8 cellular contexts compared by ENCODE assay signal in genomic region chr5:58497956-58498942, GRCh38. TPM values are rescaled to one million over a fixed set of nuclear protein-coding genes. Genes with fewer than 3 reads are reported as not detected.
DNase-seq lines count a peak whose midpoint lies in the region; ATAC-seq and TF ChIP-seq lines count a peak whose summit lies in the region.

No MANE protein-coding gene starts in this region.

- peaks cover 95% of the 10 kb centered on the region for H3K4me1 Mint-ChIP-seq in activated B cell treated with CpG ODN at 0.5 μM for 24 hours
- H3K4me1 Mint-ChIP-seq in stimulated activated memory B cell treated with anti-CD40 and anti-IgM and Interleukin-4, amounts not matched to agents 10 μg/mL and 1 μg/mL and 100 μg/mL, for 72 hours: peaks cover 72% of the 10 kb centered on the region
- peaks cover 9% of the 10 kb centered on the region for H3K4me1 Mint-ChIP-seq in activated T-helper 1 cell treated with anti-CD3 and anti-CD28 coated beads, Interleukin-12 subunit alpha, Interleukin-12 subunit beta, Interleukin-2, Interleukin-4 antibody, amounts not matched to agents 30 ng/mL and 10 ng/mL and 1 ng/mL, durations not matched to agents 14 hours and 24 hours and 36 hours (ENCODE audit: low read depth)

- H3K27ac ChIP-seq in sigmoid colon: no peak overlapping the region

- TF ChIP-seq POLR2A in sigmoid colon (IDR thresholded peaks at IDR 0.05): no peak

- peak overlapping the region; percentile 0 for H3K4me3 Mint-ChIP-seq in activated B cell treated with CpG ODN at 0.5 μM for 24 hours
- no peak overlapping the region for H3K4me3 Mint-ChIP-seq in stimulated activated memory B cell treated with anti-CD40 and anti-IgM and Interleukin-4, amounts not matched to agents 10 μg/mL and 1 μg/mL and 100 μg/mL, for 72 hours
- H3K4me3 Mint-ChIP-seq in activated T-helper 1 cell treated with anti-CD3 and anti-CD28 coated beads, Interleukin-12 subunit alpha, Interleukin-12 subunit beta, Interleukin-2, Interleukin-4 antibody, amounts not matched to agents 30 ng/mL and 10 ng/mL and 1 ng/mL, durations not matched to agents 14 hours and 24 hours and 36 hours: no peak overlapping the region

- H3K27ac Mint-ChIP-seq in activated B cell treated with CpG ODN at 0.5 μM for 24 hours: peak overlapping the region; percentile 94
- peak overlapping the region; percentile 84 for H3K27ac Mint-ChIP-seq in stimulated activated memory B cell treated with anti-CD40 and anti-IgM and Interleukin-4, amounts not matched to agents 10 μg/mL and 1 μg/mL and 100 μg/mL, for 72 hours
- H3K27ac Mint-ChIP-seq in activated T-helper 1 cell treated with anti-CD3 and anti-CD28 coated beads, Interleukin-12 subunit alpha, Interleukin-12 subunit beta, Interleukin-2, Interleukin-4 antibody, amounts not matched to agents 30 ng/mL and 10 ng/mL and 1 ng/mL, durations not matched to agents 14 hours and 24 hours and 36 hours: no peak overlapping the region

- H3K36me3 ChIP-seq in H7 (replicated peaks; ENCODE audit: control insufficient read depth, insufficient read depth, low read length) (no peaks in the 10 kb centered on the region), sigmoid colon (no peaks in the 10 kb centered on the region)

- no peak for TF ChIP-seq EP300 in sigmoid colon (IDR thresholded peaks at IDR 0.05)

- in situ Hi-C loops in ACHN (cut with HindIII; ENCODE audit: low pct_ligation_motif_present, low pct_unique_long_range_greater_than_20kb, low sequenced_read_pairs): no loop called here

- H3K27me3 ChIP-seq in H7 (ENCODE audit: control insufficient read depth, insufficient read depth, low read length) (no peaks in the 10 kb centered on the region), sigmoid colon (no peaks in the 10 kb centered on the region)

- no peaks in the 10 kb centered on the region for H3K4me1 ChIP-seq in sigmoid colon

- no peaks in the 10 kb centered on the region for H3K27me3 Mint-ChIP-seq in activated B cell treated with CpG ODN at 0.5 μM for 24 hours
- H3K27me3 Mint-ChIP-seq in stimulated activated memory B cell treated with anti-CD40 and anti-IgM and Interleukin-4, amounts not matched to agents 10 μg/mL and 1 μg/mL and 100 μg/mL, for 72 hours: no peaks in the 10 kb centered on the region
- H3K27me3 Mint-ChIP-seq in activated T-helper 1 cell treated with anti-CD3 and anti-CD28 coated beads, Interleukin-12 subunit alpha, Interleukin-12 subunit beta, Interleukin-2, Interleukin-4 antibody, amounts not matched to agents 30 ng/mL and 10 ng/mL and 1 ng/mL, durations not matched to agents 14 hours and 24 hours and 36 hours (ENCODE audit: insufficient read depth): peaks cover 19% of the 10 kb centered on the region

- POLR2A ChIA-PET in activated B cell treated with CpG ODN at 0.5 μM for 24 hours (lab: Charles Lee): interaction anchor here (1.6 kb wide), 1 partner anchor 9 kb away, joined by 3 read pairs; no protein-coding TSS in a partner anchor

- H3K9me3 Mint-ChIP-seq in activated B cell treated with CpG ODN at 0.5 μM for 24 hours: peaks cover 22% of the 10 kb centered on the region
- H3K9me3 Mint-ChIP-seq in stimulated activated memory B cell treated with anti-CD40 and anti-IgM and Interleukin-4, amounts not matched to agents 10 μg/mL and 1 μg/mL and 100 μg/mL, for 72 hours: no peaks in the 10 kb centered on the region
- no peaks in the 10 kb centered on the region for H3K9me3 Mint-ChIP-seq in activated T-helper 1 cell treated with anti-CD3 and anti-CD28 coated beads, Interleukin-12 subunit alpha, Interleukin-12 subunit beta, Interleukin-2, Interleukin-4 antibody, amounts not matched to agents 30 ng/mL and 10 ng/mL and 1 ng/mL, durations not matched to agents 14 hours and 24 hours and 36 hours

- TF ChIP-seq CTCF in activated B cell treated with CpG ODN at 0.5 μM for 24 hours (IDR thresholded peaks at IDR 0.05) (no peak), sigmoid colon (IDR thresholded peaks at IDR 0.05) (peak in 2 of 4 experiments; percentile 41 to 43)

- ATAC-seq in activated B cell treated with CpG ODN at 0.5 μM for 24 hours (ENCODE audit: low read depth) (no peak), GM18870 (IDR thresholded peaks at IDR 0.05; ENCODE audit: unreplicated experiment) (no peak)
- ATAC-seq in stimulated activated memory B cell treated with anti-CD40 and anti-IgM and Interleukin-4, amounts not matched to agents 10 μg/mL and 1 μg/mL and 100 μg/mL, for 72 hours: no peak

- intact Hi-C loops in activated B cell treated with CpG ODN at 0.5 μM for 24 hours (cut with micrococcal nuclease): loop anchor here (10.0 kb wide), 1 partner anchor 267 kb away; no protein-coding TSS in a partner anchor
- intact Hi-C loops in sigmoid colon (cut with DNase I): no loop called here
- intact Hi-C loops in activated T-helper 1 cell treated with anti-CD3 and anti-CD28 coated beads, Interleukin-12 subunit alpha, Interleukin-12 subunit beta, Interleukin-2, Interleukin-4 antibody, amounts not matched to agents 30 ng/mL and 10 ng/mL and 1 ng/mL, durations not matched to agents 14 hours and 24 hours and 36 hours (cut with micrococcal nuclease): loop anchor here (2.0 kb wide), 1 partner anchor 353 kb away; no protein-coding TSS in a partner anchor

- peaks cover 44% of the 10 kb centered on the region for H3K36me3 Mint-ChIP-seq in activated B cell treated with CpG ODN at 0.5 μM for 24 hours (ENCODE audit: low read depth)
- H3K36me3 Mint-ChIP-seq in stimulated activated memory B cell treated with anti-CD40 and anti-IgM and Interleukin-4, amounts not matched to agents 10 μg/mL and 1 μg/mL and 100 μg/mL, for 72 hours: peaks cover 43% of the 10 kb centered on the region
- H3K36me3 Mint-ChIP-seq in activated T-helper 1 cell treated with anti-CD3 and anti-CD28 coated beads, Interleukin-12 subunit alpha, Interleukin-12 subunit beta, Interleukin-2, Interleukin-4 antibody, amounts not matched to agents 30 ng/mL and 10 ng/mL and 1 ng/mL, durations not matched to agents 14 hours and 24 hours and 36 hours (ENCODE audit: low read depth): no peaks in the 10 kb centered on the region

- H3K4me3 ChIP-seq in H7 (ENCODE audit: insufficient read depth, low read depth, low read length) (no peak overlapping the region), sigmoid colon (no peak overlapping the region)

- WGBS in sigmoid colon, 2 donors: 39 to 55% methylated on average over 3 of the region's 3 CpGs

- CTCF ChIA-PET in activated B cell treated with CpG ODN at 0.5 μM for 24 hours (lab: Charles Lee): interaction anchor here (0.7 to 1.5 kb wide), 4 partner anchors 8 to 352 kb away, joined by 3 to 6 read pairs (median 3); no protein-coding TSS in a partner anchor

- no peaks in the 10 kb centered on the region for H3K9me3 ChIP-seq in sigmoid colon

- DNase-seq in ACHN: peak; percentile 33
- peak; percentile 9 for DNase-seq in H7
- no peak for DNase-seq in activated B cell treated with CpG ODN at 0.5 μM for 24 hours
- DNase-seq in iPS-NIHi11 (ENCODE audit: low spot score): peak; percentile 47
- DNase-seq in sigmoid colon: no peak
- no peak for DNase-seq in activated T-helper 1 cell treated with anti-CD3 and anti-CD28 coated beads, Interleukin-12 subunit alpha, Interleukin-12 subunit beta, Interleukin-2, Interleukin-4 antibody, amounts not matched to agents 30 ng/mL and 10 ng/mL and 1 ng/mL, durations not matched to agents 14 hours and 24 hours and 36 hours (ENCODE audit: low spot score)

RNA-seq across cellular contexts. Expression of gene GAPT, which starts 7.0 kb away (rescaled TPM):
- not detected in 2 replicates for total RNA-seq in H7 (2014; rRNA removed; shearing (Covaris generic))
- total RNA-seq in activated B cell treated with CpG ODN at 0.5 μM for 24 hours (39.8 and 40.3 TPM in 2 replicates), sigmoid colon (1 to 10 TPM in 1 of 4 donors, under 1 TPM in 3; 0.28 to 2.5 (median 0.59) TPM)
- polyA plus RNA-seq in sigmoid colon: 1 to 10 TPM in 1 of 3 donors, under 1 TPM in 2; 0.23 to 6.3 (median 0.60) TPM
- total RNA-seq in activated T-helper 1 cell treated with anti-CD3 and anti-CD28 coated beads, Interleukin-12 subunit alpha, Interleukin-12 subunit beta, Interleukin-2, Interleukin-4 antibody, amounts not matched to agents 30 ng/mL and 10 ng/mL and 1 ng/mL, durations not matched to agents 14 hours and 24 hours and 36 hours: not detected in 2 replicates

RNA-seq across cellular contexts. Expression of gene PLK2, which starts 38.4 kb away (rescaled TPM):
- 7.1 and 7.7 TPM in 2 replicates for total RNA-seq in H7 (2014; rRNA removed; shearing (Covaris generic))
- 10.4 and 10.9 TPM in 2 replicates for total RNA-seq in activated B cell treated with CpG ODN at 0.5 μM for 24 hours
- total RNA-seq in sigmoid colon: 10 to 100 TPM; 19.3 to 46.3 (median 34.8) TPM
- polyA plus RNA-seq in sigmoid colon: 10 to 100 TPM in 1 of 3 donors, 1 to 10 TPM in 2; 6.4 to 16.0 (median 7.8) TPM
- 37.4 and 39.1 TPM in 2 replicates for total RNA-seq in activated T-helper 1 cell treated with anti-CD3 and anti-CD28 coated beads, Interleukin-12 subunit alpha, Interleukin-12 subunit beta, Interleukin-2, Interleukin-4 antibody, amounts not matched to agents 30 ng/mL and 10 ng/mL and 1 ng/mL, durations not matched to agents 14 hours and 24 hours and 36 hours

Comparison
In these comparisons a context has a peak if more than half of its experiments do, and no peak if none do; other contexts are left out.
1. DNase-seq: peak in ACHN (single experiment), H7 (single experiment) and iPS-NIHi11 (single experiment); none in activated B cell treated with CpG ODN at 0.5 μM for 24 hours (single experiment), sigmoid colon (single experiment) and activated T-helper 1 cell treated with anti-CD3 and anti-CD28 coated beads, Interleukin-12 subunit alpha, Interleukin-12 subunit beta, Interleukin-2, Interleukin-4 antibody, amounts not matched to agents 30 ng/mL and 10 ng/mL and 1 ng/mL, durations not matched to agents 14 hours and 24 hours and 36 hours (single experiment).
2. RNA of gene GAPT, which starts 7.0 kb away (total RNA-seq): 39.8 to 40.3 TPM in activated B cell treated with CpG ODN at 0.5 μM for 24 hours; 0.28 to 2.5 TPM in sigmoid colon, not detected in H7 and not detected in activated T-helper 1 cell treated with anti-CD3 and anti-CD28 coated beads, Interleukin-12 subunit alpha, Interleukin-12 subunit beta, Interleukin-2, Interleukin-4 antibody, amounts not matched to agents 30 ng/mL and 10 ng/mL and 1 ng/mL, durations not matched to agents 14 hours and 24 hours and 36 hours; every median in the first group is over 10 times any median in the second.